Comparison of ENCODE assay signal across 8 cellular contexts in genomic region chr1:86018311-86018923, GRCh38.
DNase-seq lines count a peak whose midpoint lies in the region; ATAC-seq and TF ChIP-seq lines count a peak whose summit lies in the region.

No MANE protein-coding gene starts in this region.

- H3K27me3 ChIP-seq in HAP-1 (ENCODE audit: low read depth) = no peaks in the 10 kb centered on the region

- no peak overlapping the region for H3K4me3 ChIP-seq in HAP-1

- H3K36me3 Mint-ChIP-seq in natural killer cell = no peaks in the 10 kb centered on the region
- no peaks in the 10 kb centered on the region for H3K36me3 Mint-ChIP-seq in natural killer cell treated with Interleukin-12 subunit alpha and Interleukin-12 subunit beta and Interleukin-15 and Interleukin-18, amount 100 ng/mL, for 72 hours

- no peak for ATAC-seq in natural killer cell
- no peak for ATAC-seq in natural killer cell treated with Interleukin-12 subunit alpha and Interleukin-12 subunit beta and Interleukin-15 and Interleukin-18, amount 100 ng/mL, for 72 hours
- ATAC-seq in GM19023 (IDR thresholded peaks at IDR 0.05; ENCODE audit: unreplicated experiment) = no peak
- no peak for ATAC-seq in GM18517 (IDR thresholded peaks at IDR 0.05; ENCODE audit: unreplicated experiment)

- peak; percentile 15 for TF ChIP-seq CTCF in natural killer cell (IDR thresholded peaks at IDR 0.05)

- no peak for DNase-seq in natural killer cell
- no peak for DNase-seq in natural killer cell treated with Interleukin-12 subunit alpha and Interleukin-12 subunit beta and Interleukin-15 and Interleukin-18, amount 100 ng/mL, for 72 hours (ENCODE audit: low spot score)
- DNase-seq in HAP-1 (ENCODE audit: low spot score in 2 of 2) = peak; percentile 48 to 53
- peak; percentile 44 for DNase-seq in MV-4-11 (lab: John Stamatoyannopoulos, UW)
- peak; percentile 7 for DNase-seq in amniotic epithelial cell (ENCODE audit: low read depth)
- peak; percentile 57 for DNase-seq in left kidney (ENCODE audit: low read depth, low spot score)

- no peak overlapping the region for H3K4me3 Mint-ChIP-seq in natural killer cell
- H3K4me3 Mint-ChIP-seq in natural killer cell treated with Interleukin-12 subunit alpha and Interleukin-12 subunit beta and Interleukin-15 and Interleukin-18, amount 100 ng/mL, for 72 hours = no peak overlapping the region

- in situ Hi-C loops in HAP-1 (cut with MboI; ENCODE audit: low sequenced_read_pairs) = loop anchor here (25.0 kb wide), 1 partner anchor 706 kb away; no protein-coding TSS in a partner anchor

- no peaks in the 10 kb centered on the region for H3K36me3 ChIP-seq in HAP-1 (replicated peaks)

- intact Hi-C loops in natural killer cell (cut with micrococcal nuclease) = loop anchor here (5.0 kb wide), 1 partner anchor 711 kb away; no protein-coding TSS in a partner anchor

- peaks cover 0 to 2% of the 10 kb centered on the region in 2 donors for H3K9me3 Mint-ChIP-seq in natural killer cell
- no peaks in the 10 kb centered on the region for H3K9me3 Mint-ChIP-seq in natural killer cell treated with Interleukin-12 subunit alpha and Interleukin-12 subunit beta and Interleukin-15 and Interleukin-18, amount 100 ng/mL, for 72 hours

- no peaks in the 10 kb centered on the region for H3K4me1 Mint-ChIP-seq in natural killer cell
- H3K4me1 Mint-ChIP-seq in natural killer cell treated with Interleukin-12 subunit alpha and Interleukin-12 subunit beta and Interleukin-15 and Interleukin-18, amount 100 ng/mL, for 72 hours (ENCODE audit: low read depth in 2 of 2) = no peaks in the 10 kb centered on the region

- H3K4me1 ChIP-seq in HAP-1 = no peaks in the 10 kb centered on the region

- H3K27me3 Mint-ChIP-seq in natural killer cell (ENCODE audit: low read depth in 2 of 2) = no peaks in the 10 kb centered on the region
- H3K27me3 Mint-ChIP-seq in natural killer cell treated with Interleukin-12 subunit alpha and Interleukin-12 subunit beta and Interleukin-15 and Interleukin-18, amount 100 ng/mL, for 72 hours = no peaks in the 10 kb centered on the region

- H3K9me3 ChIP-seq in HAP-1 = no peaks in the 10 kb centered on the region

- H3K27ac Mint-ChIP-seq in natural killer cell = no peak overlapping the region
- no peak overlapping the region for H3K27ac Mint-ChIP-seq in natural killer cell treated with Interleukin-12 subunit alpha and Interleukin-12 subunit beta and Interleukin-15 and Interleukin-18, amount 100 ng/mL, for 72 hours

Comparison
In these comparisons a context has a peak if more than half of its experiments do, and no peak if none do; other contexts are left out.
1. DNase-seq: peak in HAP-1 (2 of 2), MV-4-11 (single experiment), amniotic epithelial cell (single experiment) and left kidney (single experiment); none in natural killer cell (single experiment) and natural killer cell treated with Interleukin-12 subunit alpha and Interleukin-12 subunit beta and Interleukin-15 and Interleukin-18, amount 100 ng/mL, for 72 hours (single experiment).